ENCODE assay signal across 1 cellular context in the genomic region with DNA sequence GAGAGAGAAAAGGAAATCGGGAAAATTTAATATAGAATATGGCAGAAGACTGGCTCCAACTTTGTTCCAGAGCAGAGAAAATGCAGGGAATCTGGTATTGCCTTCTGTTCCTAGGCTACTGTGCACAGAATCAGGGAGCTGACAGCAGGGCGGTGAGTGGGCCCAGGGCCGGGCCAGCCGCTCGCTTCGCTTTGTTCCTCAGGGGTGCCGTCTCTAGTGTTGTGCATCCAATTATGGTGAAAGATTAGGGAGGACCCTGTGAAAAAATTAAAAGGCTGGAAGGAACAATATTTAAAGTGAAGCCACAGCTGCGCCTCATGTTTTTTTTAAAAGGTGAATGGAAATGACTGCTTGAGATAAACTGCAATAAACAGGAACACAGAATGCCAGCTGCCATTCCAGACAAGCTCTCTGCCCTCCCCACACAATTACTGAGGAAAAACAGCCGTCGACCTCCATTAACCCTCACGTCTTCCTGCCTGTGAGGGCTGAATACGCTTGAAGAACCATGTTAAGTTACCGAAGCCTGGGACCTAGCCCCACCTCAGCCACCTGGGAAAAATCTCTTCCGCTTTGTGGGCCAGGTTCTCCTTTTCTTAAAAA.
TF ChIP-seq lines count a peak whose summit lies in the region.

No MANE protein-coding gene starts in this region.

TF ChIP-seq in IMR-90, 13 proteins besides CTCF, POLR2A, EP300 and RAD21:
- TF ChIP-seq MAZ (IDR thresholded peaks at IDR 0.05; ENCODE audit: borderline replicate concordance, low read depth, low read length) (no peak), SMC3 (IDR thresholded peaks at IDR 0.05; ENCODE audit: low read depth, low read length) (no peak), FOS (IDR thresholded peaks at IDR 0.05; ENCODE audit: low read depth, low read length) (no peak), BHLHE40 (IDR thresholded peaks at IDR 0.05; ENCODE audit: low read depth, low read length) (no peak), CEBPB (IDR thresholded peaks at IDR 0.05; ENCODE audit: low read depth, low read length) (no peak), RFX5 (IDR thresholded peaks at IDR 0.05; ENCODE audit: low read depth, low read length) (no peak)
- TF ChIP-seq, protein P1, sequence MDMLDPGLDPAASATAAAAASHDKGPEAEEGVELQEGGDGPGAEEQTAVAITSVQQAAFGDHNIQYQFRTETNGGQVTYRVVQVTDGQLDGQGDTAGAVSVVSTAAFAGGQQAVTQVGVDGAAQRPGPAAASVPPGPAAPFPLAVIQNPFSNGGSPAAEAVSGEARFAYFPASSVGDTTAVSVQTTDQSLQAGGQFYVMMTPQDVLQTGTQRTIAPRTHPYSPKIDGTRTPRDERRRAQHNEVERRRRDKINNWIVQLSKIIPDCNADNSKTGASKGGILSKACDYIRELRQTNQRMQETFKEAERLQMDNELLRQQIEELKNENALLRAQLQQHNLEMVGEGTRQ (IDR thresholded peaks at IDR 0.05; ENCODE audit: low read depth, low read length): no peak
